7 cellular contexts compared by ENCODE assay signal in genomic region chr10:109978481-109978880, GRCh38. TPM values are rescaled to one million over a fixed set of nuclear protein-coding genes. Genes with fewer than 3 reads are reported as not detected.
DNase-seq lines count a peak whose midpoint lies in the region; ATAC-seq, FAIRE-seq and TF ChIP-seq lines count a peak whose summit lies in the region.

No MANE protein-coding gene starts in this region.

- no peaks in the 10 kb centered on the region for H3K27me3 ChIP-seq in gastrocnemius medialis

- H3K9me3 Mint-ChIP-seq in activated T-helper 17 cell treated with anti-CD3 and anti-CD28 coated beads, Interleukin-2, amount 50 U/mL, for 72 hours = no peaks in the 10 kb centered on the region

- in situ Hi-C loops in gastrocnemius medialis (cut with MboI; ENCODE audit: low sequenced_read_pairs in 4 of 4) = no loop called here

- H3K36me3 ChIP-seq in gastrocnemius medialis = no peaks in the 10 kb centered on the region

- DNase-seq in GM19239 (ENCODE audit: insufficient read length, low spot score) (peak; percentile 20), OCI-M1 (lab: John Stamatoyannopoulos, UW) (peak; percentile 84), glomerular visceral epithelial cell (ENCODE audit: extremely low spot score) (peak; percentile 28), gastrocnemius medialis (peak in 1 of 2 donors; percentile 17), frontal cortex (ENCODE audit: low spot score in 2 of 2) (no peak), H4 (ENCODE audit: low spot score) (no peak)

- no peak overlapping the region for H3K27ac Mint-ChIP-seq in activated T-helper 17 cell treated with anti-CD3 and anti-CD28 coated beads, Interleukin-2, amount 50 U/mL, for 72 hours

- no peak for TF ChIP-seq POLR2A in gastrocnemius medialis (IDR thresholded peaks at IDR 0.05)

- H3K36me3 Mint-ChIP-seq in activated T-helper 17 cell treated with anti-CD3 and anti-CD28 coated beads, Interleukin-2, amount 50 U/mL, for 72 hours (ENCODE audit: low read depth) = no peaks in the 10 kb centered on the region

- no peaks in the 10 kb centered on the region for H3K4me1 ChIP-seq in gastrocnemius medialis

- peak overlapping the region in 2 of 4 donors; percentile 0 to 7 for H3K27ac ChIP-seq in gastrocnemius medialis

- H3K4me3 Mint-ChIP-seq in activated T-helper 17 cell treated with anti-CD3 and anti-CD28 coated beads, Interleukin-2, amount 50 U/mL, for 72 hours = no peak overlapping the region

- peak in 4 of 5 experiments; percentile 21 to 55 (median 44) for TF ChIP-seq CTCF in gastrocnemius medialis (IDR thresholded peaks at IDR 0.05 in 4 of 5, conservative IDR thresholded peaks at IDR 0.05 in 1 of 5)

- intact Hi-C loops in gastrocnemius medialis (cut with DNase I; ENCODE audit: low total_unique reads) = no loop called here

- peaks cover 4% of the 10 kb centered on the region for H3K4me1 Mint-ChIP-seq in activated T-helper 17 cell treated with anti-CD3 and anti-CD28 coated beads, Interleukin-2, amount 50 U/mL, for 72 hours

- H3K9me3 ChIP-seq in gastrocnemius medialis = no peaks in the 10 kb centered on the region

- no peak overlapping the region for H3K4me3 ChIP-seq in gastrocnemius medialis

- ATAC-seq in activated T-helper 17 cell treated with anti-CD3 and anti-CD28 coated beads, Interleukin-2, amount 50 U/mL, for 72 hours (replicated peaks) = peak; percentile 44
- ATAC-seq in gastrocnemius medialis = peak in 1 of 2 donors; percentile 53

- no peaks in the 10 kb centered on the region for H3K27me3 Mint-ChIP-seq in activated T-helper 17 cell treated with anti-CD3 and anti-CD28 coated beads, Interleukin-2, amount 50 U/mL, for 72 hours

- peak; percentile 84 for FAIRE-seq in GM19239 (lab: Jason Lieb, UNC)
- no peak for FAIRE-seq in frontal cortex (lab: Jason Lieb, UNC)

RNA-seq across cellular contexts. Expression of gene ADD3, which starts 29.3 kb away (rescaled TPM):
- total RNA-seq in activated T-helper 17 cell treated with anti-CD3 and anti-CD28 coated beads, Interleukin-2, amount 50 U/mL, for 72 hours = 100 to 1,000 TPM; 115 to 119 TPM
- 10 to 100 TPM; 16.0 to 31.3 (median 18.4) TPM for total RNA-seq in gastrocnemius medialis
- total RNA-seq in frontal cortex = 78.7 TPM
- total RNA-seq in H4 (2014; rRNA removed; shearing (Covaris generic)) = 457 and 546 TPM in 2 replicates

RNA-seq across cellular contexts. Expression of gene XPNPEP1, which starts 55.2 kb away (rescaled TPM):
- 100 to 1,000 TPM in 1 of 2 donors, 10 to 100 TPM in 1; 97.5 to 108 TPM for total RNA-seq in activated T-helper 17 cell treated with anti-CD3 and anti-CD28 coated beads, Interleukin-2, amount 50 U/mL, for 72 hours
- total RNA-seq in gastrocnemius medialis = 10 to 100 TPM; 39.9 to 72.3 (median 64.0) TPM
- total RNA-seq in frontal cortex = 79.9 TPM
- total RNA-seq in H4 (2014; rRNA removed; shearing (Covaris generic)) = 90.9 and 123 TPM in 2 replicates

Comparison
In these comparisons a context has a peak if more than half of its experiments do, and no peak if none do; other contexts are left out.
1. DNase-seq: peak in GM19239 (single experiment), OCI-M1 (single experiment) and glomerular visceral epithelial cell (single experiment); none in frontal cortex (0 of 2) and H4 (single experiment).